In the genomic region with DNA sequence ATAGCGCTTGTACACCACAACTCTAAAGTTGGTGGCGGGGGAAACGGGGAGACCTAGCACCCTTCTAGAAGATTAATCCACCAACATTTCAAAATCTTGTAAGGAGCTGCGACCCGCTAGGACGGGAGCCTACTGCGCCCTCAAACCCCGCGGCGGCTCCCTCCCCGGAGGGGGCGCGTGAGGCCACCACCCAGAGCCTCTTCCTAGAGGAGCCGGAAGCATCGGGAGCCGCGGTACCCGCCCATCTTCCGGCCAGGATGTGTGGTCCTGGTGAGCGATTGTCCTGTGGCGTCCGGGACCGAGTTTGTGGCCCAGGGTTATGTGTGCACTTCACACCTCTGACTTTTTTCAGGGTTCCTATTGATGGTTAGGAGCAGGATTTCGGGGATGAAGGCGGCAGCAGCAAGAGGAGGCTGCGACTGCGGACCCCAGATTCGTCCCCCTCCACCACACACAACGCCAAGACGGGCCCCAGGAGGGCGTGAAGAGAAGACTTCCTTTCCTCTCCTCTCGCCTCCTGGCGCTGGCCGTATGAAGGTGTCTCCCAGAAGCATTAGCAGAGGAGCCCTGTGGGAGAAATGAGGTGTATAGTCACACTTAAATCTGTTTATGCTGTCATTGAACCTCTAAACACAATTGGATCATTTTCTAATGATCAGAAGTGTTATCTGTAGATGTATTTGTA, we compare ENCODE assay signal across 14 cellular contexts. TPM values are rescaled to one million over a fixed set of nuclear protein-coding genes. Genes with fewer than 3 reads are reported as not detected.
A peak's percentile ranks its signal among the peaks of the same experiment; 100 is the strongest.
DNase-seq lines count a peak whose midpoint lies in the region; ATAC-seq and TF ChIP-seq lines count a peak whose summit lies in the region.
"Had no signal": no experiment of that assay in that cellular context is flagged by ENCODE, and none has a peak within 500 bp of the region (broad histone marks: within the 10 kb centered on the region; RNA-seq: fewer than 3 reads in every experiment).

No MANE protein-coding gene starts in this region.

- peaks cover 32% of the 10 kb centered on the region for H3K9me3 Mint-ChIP-seq in stimulated activated naive CD8-positive, alpha-beta T cell treated with anti-CD3 and anti-CD28 coated beads, Interleukin-15, Interleukin-2, amounts not matched to agents 100 ng/mL and 50 ng/mL, for 24 hours

- no peak for ATAC-seq in stimulated activated naive CD8-positive, alpha-beta T cell treated with anti-CD3 and anti-CD28 coated beads, Interleukin-15, Interleukin-2, amounts not matched to agents 100 U/mL and 50 U/mL, for 24 hours
- ATAC-seq: Panc1 had no signal

- no peak for DNase-seq in stimulated activated naive CD8-positive, alpha-beta T cell treated with anti-CD3 and anti-CD28 coated beads, Interleukin-15, Interleukin-2, amounts not matched to agents 100 U/mL and 50 U/mL, for 24 hours
- peak in 1 of 2 donors; percentile 22 for DNase-seq in fibroblast of lung (ENCODE audit: low read depth in 2 of 2)
- no peak for DNase-seq in activated effector memory CD4-positive, alpha-beta T cell treated with anti-CD3 and anti-CD28 coated beads, Interleukin-2, amount 50 U/mL, for 16 hours
- DNase-seq in GM19240 (ENCODE audit: insufficient read length, low spot score) = no peak
- no peak for DNase-seq in DMS79 treated with DMSO at 0.1 percent for 48 hours (lab: John Stamatoyannopoulos, UW)
- no peak for DNase-seq in NCI-H748 treated with DMSO at 0.1 percent for 48 hours (lab: John Stamatoyannopoulos, UW)
- DNase-seq: CD4-positive, CD25-positive, alpha-beta regulatory T cell; HCEC 1CT; Karpas-422 had no signal

- H3K36me3 Mint-ChIP-seq in stimulated activated naive CD8-positive, alpha-beta T cell treated with anti-CD3 and anti-CD28 coated beads, Interleukin-15, Interleukin-2, amounts not matched to agents 100 ng/mL and 50 ng/mL, for 24 hours (ENCODE audit: low read depth) = peaks cover 55% of the 10 kb centered on the region

- H3K4me3 Mint-ChIP-seq in stimulated activated naive CD8-positive, alpha-beta T cell treated with anti-CD3 and anti-CD28 coated beads, Interleukin-15, Interleukin-2, amounts not matched to agents 100 ng/mL and 50 ng/mL, for 24 hours = peak overlapping the region; percentile 25
- H3K4me3 Mint-ChIP-seq: CD4-positive, CD25-positive, alpha-beta regulatory T cell; memory B cell had no signal

- no peak overlapping the region for H3K27ac Mint-ChIP-seq in stimulated activated naive CD8-positive, alpha-beta T cell treated with anti-CD3 and anti-CD28 coated beads, Interleukin-15, Interleukin-2, amounts not matched to agents 100 ng/mL and 50 ng/mL, for 24 hours
- H3K27ac Mint-ChIP-seq: CD4-positive, CD25-positive, alpha-beta regulatory T cell; memory B cell had no signal

- H3K4me3 ChIP-seq in fibroblast of lung (replicated peaks in 1 of 4; ENCODE audit: control extremely low read depth in 1 of 4, insufficient read depth in 1 of 4, low read depth in 3 of 4, low read length in 4 of 4) (peak overlapping the region; percentile 8 to 59 (median 42)), muscle layer of duodenum (ENCODE audit: low read depth in 1 of 2, low read length in 2 of 2) (peak overlapping the region; percentile 5 to 58)
- H3K4me3 ChIP-seq: smooth muscle cell had no signal

- H3K36me3 ChIP-seq in fibroblast of lung (ENCODE audit: control insufficient read depth, insufficient read depth, low read length) (no peaks in the 10 kb centered on the region), muscle layer of duodenum (ENCODE audit: control insufficient read depth in 1 of 2, insufficient read depth in 2 of 2, low read length in 2 of 2) (peaks cover 15 to 19% of the 10 kb centered on the region in 2 donors)

- peaks cover 6% of the 10 kb centered on the region for H3K27me3 Mint-ChIP-seq in stimulated activated naive CD8-positive, alpha-beta T cell treated with anti-CD3 and anti-CD28 coated beads, Interleukin-15, Interleukin-2, amounts not matched to agents 100 ng/mL and 50 ng/mL, for 24 hours
- H3K27me3 Mint-ChIP-seq: memory B cell had no signal

- H3K9ac ChIP-seq in fibroblast of lung (ENCODE audit: insufficient read depth, low read length) = no peak overlapping the region

- H3K4me1 ChIP-seq in fibroblast of lung (ENCODE audit: control insufficient read depth, extremely low read depth, insufficient read depth, low read length) (no peaks in the 10 kb centered on the region), muscle layer of duodenum (ENCODE audit: control insufficient read depth in 1 of 2, insufficient read depth in 2 of 2, low read length in 2 of 2) (no peaks in the 10 kb centered on the region)

- no peak for TF ChIP-seq CTCF in fibroblast of lung (conservative IDR thresholded peaks at IDR 0.05 in 1 of 2, IDR thresholded peaks at IDR 0.05 in 1 of 2; ENCODE audit: low read depth in 1 of 2, low read length in 2 of 2)

- H3K4me2 ChIP-seq in fibroblast of lung (ENCODE audit: extremely low read depth, insufficient read depth, low read length) = peak overlapping the region; percentile 52
- H3K4me2 ChIP-seq: smooth muscle cell had no signal

- peak overlapping the region; percentile 53 for H2AFZ ChIP-seq in fibroblast of lung (ENCODE audit: low read length)

- H3K27me3 ChIP-seq in fibroblast of lung (ENCODE audit: control insufficient read depth, insufficient read depth, low read length) (no peaks in the 10 kb centered on the region), muscle layer of duodenum (ENCODE audit: low read depth, low read length) (no peaks in the 10 kb centered on the region)

- no peaks in the 10 kb centered on the region for H4K20me1 ChIP-seq in fibroblast of lung (ENCODE audit: control insufficient read depth, extremely low read depth, insufficient read depth, low read length)

- H3K79me2 ChIP-seq in fibroblast of lung (ENCODE audit: control insufficient read depth, insufficient read depth, low read length) = no peaks in the 10 kb centered on the region

- H3K27ac ChIP-seq in fibroblast of lung (ENCODE audit: insufficient read depth, low read length) (no peak overlapping the region), muscle layer of duodenum (ENCODE audit: low read length) (no peak overlapping the region)

- H3K9me3 ChIP-seq in fibroblast of lung (ENCODE audit: control insufficient read depth, insufficient read depth, low read depth, low read length) (no peaks in the 10 kb centered on the region), muscle layer of duodenum (ENCODE audit: control insufficient read depth in 1 of 2, low read length in 2 of 2) (peaks cover 3 to 15% of the 10 kb centered on the region in 2 donors)

- H3K4me1 Mint-ChIP-seq in stimulated activated naive CD8-positive, alpha-beta T cell treated with anti-CD3 and anti-CD28 coated beads, Interleukin-15, Interleukin-2, amounts not matched to agents 100 ng/mL and 50 ng/mL, for 24 hours (ENCODE audit: low read depth) = no peaks in the 10 kb centered on the region
- H3K4me1 Mint-ChIP-seq: CD4-positive, CD25-positive, alpha-beta regulatory T cell; memory B cell had no signal

RNA-seq across cellular contexts. Expression of a gene that starts 10.7 kb away (rescaled TPM):
- total RNA-seq in fibroblast of lung = 0.33 and 0.51 TPM in 2 replicates
- 0.14 and 0.23 TPM in 2 replicates for polyA plus RNA-seq in fibroblast of lung
- 0.15 and 0.23 TPM in 2 replicates for polyA plus RNA-seq in fibroblast of lung (2012)
- polyA minus RNA-seq in fibroblast of lung (ENCODE audit: low replicate concordance) = not detected in 2 replicates

RNA-seq across cellular contexts. Expression of a gene that starts 33.4 kb away (rescaled TPM):
- 5.9 and 6.6 TPM in 2 replicates for total RNA-seq in fibroblast of lung
- polyA plus RNA-seq in fibroblast of lung = 2.0 and 2.7 TPM in 2 replicates
- 1.9 and 2.7 TPM in 2 replicates for polyA plus RNA-seq in fibroblast of lung (2012)
- polyA minus RNA-seq in fibroblast of lung (ENCODE audit: low replicate concordance) = 0.93 TPM in 1 of 2 replicates, not detected in the other

RNA-seq across cellular contexts. Expression of a gene that starts 50.6 kb away (rescaled TPM):
- total RNA-seq in fibroblast of lung = 16.2 and 21.6 TPM in 2 replicates
- 10.2 and 13.4 TPM in 2 replicates for polyA plus RNA-seq in fibroblast of lung
- 4.3 and 8.6 TPM in 2 replicates for polyA plus RNA-seq in fibroblast of lung (2012)
- 17.6 and 21.8 TPM in 2 replicates for polyA minus RNA-seq in fibroblast of lung (ENCODE audit: low replicate concordance)
